In the genomic region with DNA sequence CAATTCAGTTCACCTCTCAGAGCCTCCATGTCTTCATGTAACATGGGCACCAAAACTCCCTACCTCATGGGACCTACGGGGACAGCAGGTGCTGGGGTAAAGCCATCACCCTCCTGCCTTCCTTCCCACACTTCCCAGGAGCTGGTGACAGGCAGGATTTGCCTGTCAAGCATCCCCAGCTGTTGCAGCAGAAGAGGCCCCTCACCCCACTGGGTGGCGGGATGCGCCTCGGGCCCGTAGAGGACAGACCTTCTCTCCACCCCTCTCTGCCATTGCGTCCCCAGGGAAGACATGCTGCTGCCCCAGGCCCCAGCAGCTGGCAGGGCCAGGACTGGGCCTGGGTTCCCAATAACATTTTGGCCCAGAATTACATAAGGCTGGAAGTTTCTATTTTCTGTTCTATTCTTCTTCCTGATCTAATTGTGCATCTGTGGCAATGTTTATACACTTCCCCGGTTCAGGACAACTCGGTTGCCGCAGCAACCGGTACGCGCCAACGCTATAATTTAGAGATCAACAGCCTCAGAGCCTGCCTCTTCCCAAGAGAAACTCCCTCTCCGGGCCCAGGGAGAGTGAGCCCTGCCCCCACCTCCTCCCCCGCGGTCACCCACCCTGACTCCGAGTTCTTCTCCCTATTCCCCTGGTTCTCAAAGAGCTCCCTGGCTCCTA, we compare ENCODE assay signal across 20 cellular contexts. TPM values are rescaled to one million over a fixed set of nuclear protein-coding genes. Genes with fewer than 3 reads are reported as not detected.
DNase-seq lines count a peak whose midpoint lies in the region; ATAC-seq and TF ChIP-seq lines count a peak whose summit lies in the region.
"Had no signal": no experiment of that assay in that cellular context is flagged by ENCODE, and none has a peak within 500 bp of the region (broad histone marks: within the 10 kb centered on the region; RNA-seq: fewer than 3 reads in every experiment).

No MANE protein-coding gene starts in this region.

- TF ChIP-seq CTCF in dorsolateral prefrontal cortex (IDR thresholded peaks at IDR 0.05 in 54 of 56, conservative IDR thresholded peaks at IDR 0.05 in 2 of 56; ENCODE audit: low read depth in 1 of 56, partially characterized antibody in 56 of 56) = no peak

- peak overlapping the region in 1 of 59 donors; percentile 2 for H3K4me3 ChIP-seq in dorsolateral prefrontal cortex
- H3K4me3 ChIP-seq: GM23248, prostate gland, upper lobe of left lung had no signal

- no peaks in the 10 kb centered on the region for H3K27me3 ChIP-seq in dorsolateral prefrontal cortex
- H3K27me3 ChIP-seq: upper lobe of left lung had no signal

- ATAC-seq in GM19023 (IDR thresholded peaks at IDR 0.05; ENCODE audit: unreplicated experiment) = no peak
- no peak for ATAC-seq in HG03097 (IDR thresholded peaks at IDR 0.05; ENCODE audit: low FRiP score, unreplicated experiment)
- ATAC-seq: T-cell had no signal

- DNase-seq in NCI-H1436 (lab: John Stamatoyannopoulos, UW) (peak; percentile 42), NCI-H1436 treated with DMSO at 0.1 percent for 48 hours (lab: John Stamatoyannopoulos, UW) (no peak), NCI-H524 (lab: John Stamatoyannopoulos, UW) (peak; percentile 74 to 94), dorsolateral prefrontal cortex (peak in 4 of 10 donors; percentile 55 to 66 (median 58)), renal cortical epithelial cell (ENCODE audit: low read depth) (peak; percentile 18), pons (ENCODE audit: low spot score) (no peak)
- DNase-seq: activated CD4-positive, alpha-beta memory T cell treated with anti-CD3 and anti-CD28 coated beads, Interleukin-2, amount 10 ng/mL, durations not matched to agents 7 days and 5 days; activated naive CD8-positive, alpha-beta T cell treated with anti-CD3 and anti-CD28 coated beads for 36 hours; activated T-cell treated with anti-CD3 and anti-CD28 coated beads, Interleukin-2, amount 50 U/mL, for 48 hours; CD4-positive, alpha-beta T cell; central memory CD4-positive, alpha-beta T cell; GM23248; KG1; naive B cell; NCI-H1092 treated with DMSO at 0.1 percent for 48 hours; T-cell; upper lobe of left lung had no signal

- intact Hi-C loops in dorsolateral prefrontal cortex (cut with DNase I) = no loop called here

- H3K27ac ChIP-seq in dorsolateral prefrontal cortex = peak overlapping the region in 49 of 59 donors; percentile 5 to 88 (median 68)
- H3K27ac ChIP-seq: GM23248, prostate gland, upper lobe of left lung had no signal

RNA-seq across cellular contexts. Expression of gene KCNJ4, which starts 25.4 kb away (rescaled TPM):
- total RNA-seq in dorsolateral prefrontal cortex = 100 to 1,000 TPM in 35 of 120 experiments, 10 to 100 TPM in 85; 21.0 to 129 (median 87.1) TPM
- not detected in 2 replicates for total RNA-seq in renal cortical epithelial cell
- total RNA-seq: activated CD4-positive, alpha-beta memory T cell treated with anti-CD3 and anti-CD28 coated beads, Interleukin-2, amount 10 ng/mL, durations not matched to agents 7 days and 5 days; activated naive CD8-positive, alpha-beta T cell treated with anti-CD3 and anti-CD28 coated beads for 36 hours; CD4-positive, alpha-beta T cell; GM23248; T-cell; upper lobe of left lung had no signal

RNA-seq across cellular contexts. Expression of gene KDELR3, which starts 38.3 kb away (rescaled TPM):
- total RNA-seq in dorsolateral prefrontal cortex (1 to 10 TPM in 88 of 120 experiments, under 1 TPM in 30, not detected in 2; 0.35 to 4.3 (median 1.4) TPM), renal cortical epithelial cell (34.2 and 73.5 TPM in 2 replicates)
- total RNA-seq: CD4-positive, alpha-beta T cell had no signal

Comparison
In these comparisons a context has a peak if more than half of its experiments do, and no peak if none do; other contexts are left out.
1. DNase-seq: peak in NCI-H1436 (single experiment), NCI-H524 (2 of 2) and renal cortical epithelial cell (single experiment); none in NCI-H1436 treated with DMSO at 0.1 percent for 48 hours (single experiment) and pons (single experiment).
2. RNA of gene KCNJ4, which starts 25.4 kb away (total RNA-seq): 21.0 to 129 TPM in dorsolateral prefrontal cortex; not detected in renal cortical epithelial cell; every median in the first group is over 10 times any median in the second.